ENCODE assay signal across 33 cellular contexts in genomic region chr11:5655474-5655873, GRCh38. TPM values are rescaled to one million over a fixed set of nuclear protein-coding genes. Genes with fewer than 3 reads are reported as not detected.
"Had no signal": no experiment of that assay in that cellular context is flagged by ENCODE, and none has a peak within 500 bp of the region (broad histone marks: within the 10 kb centered on the region; RNA-seq: fewer than 3 reads in every experiment).

No MANE protein-coding gene starts in this region.

- H3K9me3 ChIP-seq: adrenal gland, ascending aorta, breast epithelium had no signal

- H3K36me3 ChIP-seq: adrenal gland, brain microvascular endothelial cell, breast epithelium, cardiac muscle cell had no signal

- DNase-seq: activated effector memory CD4-positive, alpha-beta T cell treated with anti-CD3 and anti-CD28 coated beads, Interleukin-2, amount 50 U/mL, for 16 hours; activated effector memory CD4-positive, alpha-beta T cell treated with Interleukin-2 at 50 U/mL for 16 hours; activated gamma-delta T cell; activated gamma-delta T cell treated with Interleukin-2 at 50 U/mL for 16 hours; activated naive CD4-positive, alpha-beta T cell; activated naive CD4-positive, alpha-beta T cell treated with anti-CD3 and anti-CD28 coated beads for 36 hours; activated naive CD4-positive, alpha-beta T cell treated with anti-CD3 and anti-CD28 coated beads, Interleukin-2, amount 10 ng/mL, durations not matched to agents 7 days and 5 days; activated naive CD4-positive, alpha-beta T cell treated with anti-CD3 and anti-CD28 coated beads, Interleukin-2, amount 50 U/mL, for 16 hours; activated naive CD4-positive, alpha-beta T cell treated with Interleukin-2 at 50 U/mL for 16 hours; activated naive CD8-positive, alpha-beta T cell treated with anti-CD3 and anti-CD28 coated beads for 36 hours; activated naive CD8-positive, alpha-beta T cell treated with anti-CD3 and anti-CD28 coated beads, Interleukin-2, amount 10 ng/mL, durations not matched to agents 7 days and 5 days; activated naive CD8-positive, alpha-beta T cell treated with anti-CD3 and anti-CD28 coated beads, Interleukin-2, amount 50 U/mL, for 24 hours; activated T-cell treated with anti-CD3 and anti-CD28 coated beads, Interleukin-2, amount 50 U/mL, for 24 hours; activated T-cell treated with anti-CD3 and anti-CD28 coated beads, Interleukin-2, amount 50 U/mL, for 4 hours; activated T-cell treated with anti-CD3 and anti-CD28 coated beads, Interleukin-2, amount 50 U/mL, for 48 hours; activated T-cell treated with anti-CD3 and anti-CD28 coated beads, Interleukin-2, amount 50 U/mL, for 72 hours; adrenal gland; amniotic stem cell; amygdala; anterior cingulate cortex; aorta; body of pancreas; brain microvascular endothelial cell; caudate nucleus; central memory CD4-positive, alpha-beta T cell; cerebellar nuclear complex had no signal

- FAIRE-seq: astrocyte, bronchial epithelial cell had no signal

- H3K4me3 ChIP-seq: adrenal gland, ascending aorta, body of pancreas, breast epithelium, cardiac muscle cell had no signal

- H3K4me1 ChIP-seq: adrenal gland, ascending aorta, body of pancreas, breast epithelium had no signal

- H3K27ac ChIP-seq: adrenal gland, ascending aorta, body of pancreas, brain microvascular endothelial cell, breast epithelium, cardiac muscle cell had no signal

- H3K27me3 ChIP-seq: adrenal gland, ascending aorta, body of pancreas, brain microvascular endothelial cell, breast epithelium, cardiac muscle cell had no signal

- ATAC-seq: activated naive CD4-positive, alpha-beta T cell treated with anti-CD3 and anti-CD28 coated beads, Interleukin-2, amount 50 U/mL, for 72 hours; activated naive CD8-positive, alpha-beta T cell treated with anti-CD3 and anti-CD28 coated beads, Interleukin-2, amount 50 U/mL, for 24 hours; activated T-cell treated with anti-CD3 and anti-CD28 coated beads, Interleukin-2, amount 50 U/mL, for 4 hours; activated T-cell treated with anti-CD3 and anti-CD28 coated beads, Interleukin-2, amount 50 U/mL, for 72 hours; activated T-helper 17 cell treated with anti-CD3 and anti-CD28 coated beads, Interleukin-2, amount 50 U/mL, for 72 hours; body of pancreas had no signal

RNA-seq across cellular contexts. Expression of gene TRIM34, which starts 30.7 kb away (rescaled TPM):
- total RNA-seq: ascending aorta had no signal

RNA-seq across cellular contexts. Expression of gene TRIM22, which starts 34.1 kb away (rescaled TPM):
- total RNA-seq: cardiac muscle cell had no signal
